In genomic region chr1:211476200-211476849, GRCh38 we compare ENCODE assay signal across 9 cellular contexts. TPM values are rescaled to one million over a fixed set of nuclear protein-coding genes. Genes with fewer than 3 reads are reported as not detected.
DNase-seq lines count a peak whose midpoint lies in the region; ATAC-seq and TF ChIP-seq lines count a peak whose summit lies in the region.
"Had no signal": no experiment of that assay in that cellular context is flagged by ENCODE, and none has a peak within 500 bp of the region (broad histone marks: within the 10 kb centered on the region; RNA-seq: fewer than 3 reads in every experiment).

No MANE protein-coding gene starts in this region.

- DNase-seq in Right ventricle myocardium superior: peak; percentile 66
- DNase-seq in Right ventricle myocardium inferior (ENCODE audit: missing footprints): no peak
- peak; percentile 66 for DNase-seq in NK-92 treated with Interleukin-12 subunit alpha and Interleukin-12 subunit beta, amount 100 ng/mL, for 24 hours (lab: John Stamatoyannopoulos, UW)
- DNase-seq in activated CD8-positive, alpha-beta memory T cell treated with anti-CD3 and anti-CD28 coated beads for 48 hours (ENCODE audit: low read depth in 2 of 3, low spot score in 2 of 3): peak; percentile 27 to 56 (median 27)
- DNase-seq in erythroblast (lab: John Stamatoyannopoulos, UW): peak; percentile 66 to 81
- peak; percentile 70 for DNase-seq in stimulated activated naive CD4-positive, alpha-beta T cell treated with Interleukin-2 at 50 U/mL for 16 hours (lab: John Stamatoyannopoulos, UW)

- TF ChIP-seq CTCF in nephron (IDR thresholded peaks at IDR 0.05; ENCODE audit: unreplicated experiment in 3 of 3): peak; percentile 57 to 72 (median 65)

- H3K9me3 Mint-ChIP-seq in nephron: no peaks in the 10 kb centered on the region

- intact Hi-C loops in Right ventricle myocardium superior (cut with DNase I) (loop anchor here (10.0 kb wide), 1 partner anchor 152 kb away; the partner anchor contains the start of gene TRAF5), Right ventricle myocardium inferior (cut with DNase I) (loop anchor here (10.0 kb wide), 1 partner anchor 152 kb away; the partner anchor contains the start of gene TRAF5)

- ATAC-seq in Right ventricle myocardium superior (ENCODE audit: poor library complexity) (peak; percentile 80), Right ventricle myocardium inferior (no peak), HG03460 (IDR thresholded peaks at IDR 0.05; ENCODE audit: unreplicated experiment) (peak; percentile 74)

- H3K27ac Mint-ChIP-seq in nephron: no peak overlapping the region

- TF ChIP-seq POLR2A in erythroblast (IDR thresholded peaks at IDR 0.05; ENCODE audit: low read length): no peak

- peaks cover 8% of the 10 kb centered on the region for H3K4me1 Mint-ChIP-seq in nephron

- H3K27me3 Mint-ChIP-seq in nephron (ENCODE audit: low read depth): no peaks in the 10 kb centered on the region

- no peaks in the 10 kb centered on the region for H3K36me3 Mint-ChIP-seq in nephron (ENCODE audit: low read depth)

- H3K4me3 Mint-ChIP-seq in nephron: no peak overlapping the region

RNA-seq across cellular contexts. Expression of gene RD3, which starts 15.6 kb away (rescaled TPM):
- total RNA-seq in Right ventricle myocardium superior (not detected), Right ventricle myocardium inferior (not detected)
- total RNA-seq: temporal lobe had no signal
